ENCODE assay signal across 8 cellular contexts in the genomic region with DNA sequence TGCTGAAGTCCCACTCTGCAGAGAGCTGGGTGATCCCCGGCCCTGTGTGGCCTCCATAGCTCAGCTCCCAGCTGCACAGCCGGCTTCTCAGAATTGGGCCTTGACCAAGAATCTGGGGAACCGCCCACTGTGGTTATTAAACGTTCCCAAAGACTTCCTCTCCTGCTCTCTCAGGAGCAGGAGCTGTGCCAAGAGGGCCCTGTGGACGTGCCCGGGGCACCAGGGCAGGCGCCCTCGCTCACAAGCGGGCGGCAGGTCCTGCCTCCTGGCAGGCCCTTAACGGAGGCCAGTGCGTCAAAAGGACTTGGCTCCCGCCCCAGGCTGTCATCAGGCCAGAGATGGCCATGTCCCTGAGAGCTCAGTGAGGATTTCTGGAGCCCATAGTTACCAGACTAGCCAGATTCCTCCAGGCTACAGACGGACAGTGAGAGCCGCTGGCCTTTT. TPM values are rescaled to one million over a fixed set of nuclear protein-coding genes. Genes with fewer than 3 reads are reported as not detected.
DNase-seq lines count a peak whose midpoint lies in the region; ATAC-seq lines count a peak whose summit lies in the region.

No MANE protein-coding gene starts in this region.

- intact Hi-C loops in activated CD4-positive, alpha-beta memory T cell treated with anti-CD3 and anti-CD28 coated beads for 36 hours (cut with micrococcal nuclease): no loop called here

- H3K27ac Mint-ChIP-seq in activated CD4-positive, alpha-beta memory T cell treated with anti-CD3 and anti-CD28 coated beads for 36 hours: no peak overlapping the region

- no peak overlapping the region for H3K4me3 Mint-ChIP-seq in activated CD4-positive, alpha-beta memory T cell treated with anti-CD3 and anti-CD28 coated beads for 36 hours

- no peaks in the 10 kb centered on the region for H3K27me3 Mint-ChIP-seq in activated CD4-positive, alpha-beta memory T cell treated with anti-CD3 and anti-CD28 coated beads for 36 hours

- ATAC-seq in HG02938 (IDR thresholded peaks at IDR 0.05; ENCODE audit: unreplicated experiment) (no peak), HG02763 (IDR thresholded peaks at IDR 0.05; ENCODE audit: unreplicated experiment) (no peak)

- POLR2A ChIA-PET in activated CD4-positive, alpha-beta memory T cell treated with anti-CD3 and anti-CD28 coated beads for 36 hours (lab: Charles Lee): interaction anchor here (1.1 kb wide), 1 partner anchor 8 kb away, joined by 3 read pairs; no protein-coding TSS in a partner anchor

- CTCF ChIA-PET in activated CD4-positive, alpha-beta memory T cell treated with anti-CD3 and anti-CD28 coated beads for 36 hours (lab: Charles Lee): interaction anchor here (1.2 to 2.6 kb wide), 2 partner anchors 22 to 63 kb away, joined by 5 to 10 read pairs; no protein-coding TSS in a partner anchor

- peaks cover 72% of the 10 kb centered on the region for H3K36me3 Mint-ChIP-seq in activated CD4-positive, alpha-beta memory T cell treated with anti-CD3 and anti-CD28 coated beads for 36 hours

- no peaks in the 10 kb centered on the region for H3K9me3 Mint-ChIP-seq in activated CD4-positive, alpha-beta memory T cell treated with anti-CD3 and anti-CD28 coated beads for 36 hours

- peaks cover 14% of the 10 kb centered on the region for H3K4me1 Mint-ChIP-seq in activated CD4-positive, alpha-beta memory T cell treated with anti-CD3 and anti-CD28 coated beads for 36 hours (ENCODE audit: low read depth)

- peak; percentile 97 for DNase-seq in AG08395 (ENCODE audit: low spot score)
- peak; percentile 83 for DNase-seq in NCI-H2029 treated with DMSO at 0.1 percent for 48 hours (lab: John Stamatoyannopoulos, UW)
- peak; percentile 82 for DNase-seq in dedifferentiated amniotic fluid mesenchymal stem cell (ENCODE audit: extremely low spot score)
- peak; percentile 97 for DNase-seq in mesenteric fat pad (ENCODE audit: low spot score)
- no peak for DNase-seq in NCI-H1436 (lab: John Stamatoyannopoulos, UW)
- no peak for DNase-seq in activated CD4-positive, alpha-beta memory T cell treated with anti-CD3 and anti-CD28 coated beads for 36 hours

RNA-seq across cellular contexts. Expression of gene ZC3H12D, which starts 30.4 kb away (rescaled TPM):
- 3.0 TPM for total RNA-seq in mesenteric fat pad
- total RNA-seq in activated CD4-positive, alpha-beta memory T cell treated with anti-CD3 and anti-CD28 coated beads for 36 hours: 100 to 1,000 TPM; 124 to 129 TPM

RNA-seq across cellular contexts. Expression of gene SUMO4, which starts 54.4 kb away (rescaled TPM):
- total RNA-seq in mesenteric fat pad: 1.2 TPM
- total RNA-seq in activated CD4-positive, alpha-beta memory T cell treated with anti-CD3 and anti-CD28 coated beads for 36 hours: 1 to 10 TPM; 4.8 to 5.8 TPM

Comparison
In these comparisons a context has a peak if more than half of its experiments do, and no peak if none do; other contexts are left out.
1. DNase-seq: peak in AG08395 (single experiment), NCI-H2029 treated with DMSO at 0.1 percent for 48 hours (single experiment), dedifferentiated amniotic fluid mesenchymal stem cell (single experiment) and mesenteric fat pad (single experiment); none in NCI-H1436 (single experiment) and activated CD4-positive, alpha-beta memory T cell treated with anti-CD3 and anti-CD28 coated beads for 36 hours (single experiment).
2. RNA of gene ZC3H12D, which starts 30.4 kb away (total RNA-seq): 124 to 129 TPM in activated CD4-positive, alpha-beta memory T cell treated with anti-CD3 and anti-CD28 coated beads for 36 hours; 3.0 TPM in mesenteric fat pad (single experiment); every median in the first group is over 10 times any median in the second.